Comparison of ENCODE assay signal across 4 cellular contexts in the genomic region with DNA sequence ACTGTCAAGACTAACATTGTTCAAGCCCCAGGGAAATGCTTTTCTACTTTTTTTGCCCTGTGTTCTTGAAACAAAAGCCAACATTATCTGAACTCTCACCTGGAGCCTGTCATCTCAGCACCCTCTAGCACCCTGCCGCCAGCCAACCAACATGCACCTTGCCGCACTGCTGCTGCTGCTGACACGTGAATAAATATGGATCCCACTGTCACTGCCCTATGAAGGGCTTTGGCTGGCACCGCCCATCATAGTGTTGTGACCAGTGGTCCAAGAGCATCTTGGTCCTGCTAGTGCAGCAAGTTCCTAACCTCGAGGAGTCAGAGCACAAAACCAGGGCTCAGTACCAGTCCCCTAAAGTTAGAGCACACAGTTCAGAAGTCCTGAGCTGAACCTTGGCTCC.
"Had no signal": no experiment of that assay in that cellular context is flagged by ENCODE, and none has a peak within 500 bp of the region (broad histone marks: within the 10 kb centered on the region; RNA-seq: fewer than 3 reads in every experiment).

No MANE protein-coding gene starts in this region.

- H3K27ac ChIP-seq: HL-60 had no signal

- ATAC-seq: HepG2, K562 had no signal

- H3K4me3 ChIP-seq: K562 had no signal

- DNase-seq: IMR-90 had no signal
